Comparison of ENCODE assay signal across 32 cellular contexts in the genomic region with DNA sequence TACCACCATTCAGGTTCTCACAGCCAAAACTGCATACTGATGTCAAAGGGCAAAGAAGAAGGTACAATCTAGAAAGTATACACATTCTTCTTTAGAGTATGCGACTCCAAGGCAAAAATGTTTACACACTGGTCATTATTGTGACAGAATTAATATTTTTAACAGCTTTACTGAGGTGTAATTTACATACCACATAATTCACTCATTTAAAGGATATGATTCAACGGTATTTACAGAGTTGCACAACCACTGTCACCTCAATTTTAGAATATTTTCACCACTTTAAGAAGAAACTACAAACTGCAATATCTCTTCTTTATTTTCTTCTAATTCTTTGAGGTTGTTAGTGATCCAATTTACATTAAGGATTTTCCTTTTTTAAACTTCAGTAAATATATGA.
"Had no signal": no experiment of that assay in that cellular context is flagged by ENCODE, and none has a peak within 500 bp of the region (broad histone marks: within the 10 kb centered on the region; RNA-seq: fewer than 3 reads in every experiment).

No MANE protein-coding gene starts in this region.

- DNase-seq: activated CD4-positive, alpha-beta T cell treated with anti-CD3 and anti-CD28 coated beads, Interleukin-2, amount 10 ng/mL, durations not matched to agents 24 days and 14 days; activated CD4-positive, alpha-beta T cell treated with anti-CD3 and anti-CD28 coated beads, Interleukin-2, amount 50 U/mL, for 48 hours; activated CD8-positive, alpha-beta memory T cell treated with anti-CD3 and anti-CD28 coated beads, Interleukin-2, amount 50 U/mL, for 4 hours; activated CD8-positive, alpha-beta T cell treated with anti-CD3 and anti-CD28 coated beads, Interleukin-2, amount 10 ng/mL, durations not matched to agents 7 days and 5 days; activated gamma-delta T cell treated with Interleukin-2 at 50 U/mL for 16 hours; activated naive CD4-positive, alpha-beta T cell treated with anti-CD3 and anti-CD28 coated beads for 36 hours; activated T-cell treated with anti-CD3 and anti-CD28 coated beads for 4 hours; activated T-cell treated with anti-CD3 and anti-CD28 coated beads, Interleukin-2, amount 50 U/mL, for 4 hours; adrenal gland; anterior cingulate cortex; brain microvascular endothelial cell; cerebellar nuclear complex; Karpas-422; KBM-7; MV-4-11; NCI-H1092; NCI-H1417; NCI-H146; NCI-H187; NCI-H2029 treated with DMSO at 0.1 percent for 48 hours; NCI-H2107; NCI-H2171; NCI-H510A; NCI-H526; NCI-H748 treated with DMSO at 0.1 percent for 48 hours; NK-92 treated with Interleukin-12 subunit alpha and Interleukin-12 subunit beta, amount 100 ng/mL, for 24 hours; SHP77; SJCRH30; T1000 had no signal

- H3K4me3 ChIP-seq: adrenal gland, SJCRH30, SK-N-MC had no signal

- ATAC-seq: activated CD8-positive, alpha-beta T cell treated with anti-CD3 and anti-CD28 coated beads, Interleukin-2, amount 10 ng/mL, durations not matched to agents 7 days and 5 days; activated naive CD4-positive, alpha-beta T cell treated with anti-CD3 and anti-CD28 coated beads, Interleukin-2, amount 50 U/mL, for 72 hours; activated T-cell treated with anti-CD3 and anti-CD28 coated beads, Interleukin-2, amount 50 U/mL, for 4 hours; Panc1 had no signal
